Comparison of ENCODE assay signal across 8 cellular contexts in genomic region chr5:174789596-174789995, GRCh38.
"Had no signal": no experiment of that assay in that cellular context is flagged by ENCODE, and none has a peak within 500 bp of the region (broad histone marks: within the 10 kb centered on the region; RNA-seq: fewer than 3 reads in every experiment).

No MANE protein-coding gene starts in this region.

- DNase-seq: GM23248, GOT3, H7, HFFc6, IMR-90 had no signal

- H3K9ac ChIP-seq: GM23248 had no signal

- H3K9me3 ChIP-seq: HAP-1 had no signal

- H3K4me3 ChIP-seq: GM23248, HAP-1, K562 had no signal

- H2AFZ ChIP-seq: GM23248 had no signal

- H3K36me3 ChIP-seq: HAP-1 had no signal

- H3K27ac ChIP-seq: GM23248 had no signal

- H3K4me1 ChIP-seq: HAP-1 had no signal

- ATAC-seq: HCT116, K562 had no signal
